In genomic region chr19:47573076-47574026, GRCh38 we compare ENCODE assay signal across 8 cellular contexts. TPM values are rescaled to one million over a fixed set of nuclear protein-coding genes. Genes with fewer than 3 reads are reported as not detected.
DNase-seq lines count a peak whose midpoint lies in the region; ATAC-seq and TF ChIP-seq lines count a peak whose summit lies in the region.

ZNF541 (minus strand) TSS chr19:47573148; CDS start chr19:47555856, 17,292 bp downstream.

- peaks cover 14% of the 10 kb centered on the region for H3K27me3 Mint-ChIP-seq in activated T-helper 2 cell treated with anti-CD3 and anti-CD28 coated beads, Interferon-gamma antibody, Interleukin-2, Interleukin-4, amounts not matched to agents 10 μg/mL and 5 μg/mL and 100 μg/mL, durations not matched to agents 14 hours and 24 hours and 36 hours (ENCODE audit: low read depth)

- no peaks in the 10 kb centered on the region for H3K36me3 Mint-ChIP-seq in activated T-helper 2 cell treated with anti-CD3 and anti-CD28 coated beads, Interferon-gamma antibody, Interleukin-2, Interleukin-4, amounts not matched to agents 10 μg/mL and 5 μg/mL and 100 μg/mL, durations not matched to agents 14 hours and 24 hours and 36 hours (ENCODE audit: low read depth)

- no peak for TF ChIP-seq EP300 in gastroesophageal sphincter (IDR thresholded peaks at IDR 0.05)

- peaks cover 13% of the 10 kb centered on the region for H3K4me1 Mint-ChIP-seq in activated T-helper 2 cell treated with anti-CD3 and anti-CD28 coated beads, Interferon-gamma antibody, Interleukin-2, Interleukin-4, amounts not matched to agents 10 μg/mL and 5 μg/mL and 100 μg/mL, durations not matched to agents 14 hours and 24 hours and 36 hours (ENCODE audit: low read depth)

- peak within 1 kb of the TSS; percentile 30 for H3K4me3 Mint-ChIP-seq in activated T-helper 2 cell treated with anti-CD3 and anti-CD28 coated beads, Interferon-gamma antibody, Interleukin-2, Interleukin-4, amounts not matched to agents 10 μg/mL and 5 μg/mL and 100 μg/mL, durations not matched to agents 14 hours and 24 hours and 36 hours (ENCODE audit: low read depth)

- peak within 1 kb of the TSS in 1 of 4 donors; percentile 53 for H3K27ac ChIP-seq in gastroesophageal sphincter
- peak within 1 kb of the TSS in 7 of 21 experiments; percentile 16 to 62 (median 37) for H3K27ac ChIP-seq in skin epidermis

- no peaks in the 10 kb centered on the region for H3K27me3 ChIP-seq in gastroesophageal sphincter

- H3K36me3 ChIP-seq in gastroesophageal sphincter: no peaks in the 10 kb centered on the region

- TF ChIP-seq POLR2A in gastroesophageal sphincter (IDR thresholded peaks at IDR 0.05): no peak

- TF ChIP-seq CTCF in gastroesophageal sphincter (IDR thresholded peaks at IDR 0.05): no peak

- no peaks in the 10 kb centered on the region for H3K9me3 ChIP-seq in gastroesophageal sphincter

- intact Hi-C loops in activated T-helper 2 cell treated with anti-CD3 and anti-CD28 coated beads, Interferon-gamma antibody, Interleukin-2, Interleukin-4, amounts not matched to agents 10 μg/mL and 5 μg/mL and 100 μg/mL, durations not matched to agents 14 hours and 24 hours and 36 hours (cut with micrococcal nuclease): no loop called here

- H3K4me3 ChIP-seq in gastroesophageal sphincter (peak within 1 kb of the TSS; percentile 28 to 49), skin epidermis (peak within 1 kb of the TSS; percentile 10 to 43 (median 29))

- WGBS in gastroesophageal sphincter (ENCODE audit: low coverage in 1 of 2), 2 donors: 12 to 27% methylated on average over 24 to 31 of the region's 88 CpGs

- H3K9me3 Mint-ChIP-seq in activated T-helper 2 cell treated with anti-CD3 and anti-CD28 coated beads, Interferon-gamma antibody, Interleukin-2, Interleukin-4, amounts not matched to agents 10 μg/mL and 5 μg/mL and 100 μg/mL, durations not matched to agents 14 hours and 24 hours and 36 hours: no peaks in the 10 kb centered on the region

- H3K4me1 ChIP-seq in gastroesophageal sphincter: peaks cover 0 to 12% (median 0%) of the 10 kb centered on the region in 3 donors

- in situ Hi-C loops in KBM-7 (cut with MboI; ENCODE audit: low pct_unique_long_range_greater_than_20kb, low sequenced_read_pairs): no loop called here

- DNase-seq in NCI-H1930 (lab: John Stamatoyannopoulos, UW) (peak; percentile 60 to 67), NCI-H2081 treated with DMSO at 0.1 percent for 48 hours (lab: John Stamatoyannopoulos, UW) (no peak), KBM-7 (no peak), MV-4-11 (lab: John Stamatoyannopoulos, UW) (no peak)
- peak; percentile 63 for DNase-seq in activated T-helper 2 cell treated with anti-CD3 and anti-CD28 coated beads, Interferon-gamma antibody, Interleukin-2, Interleukin-4, amounts not matched to agents 10 μg/mL and 5 μg/mL and 100 μg/mL, durations not matched to agents 14 hours and 24 hours and 36 hours (ENCODE audit: low spot score)

- H3K27ac Mint-ChIP-seq in activated T-helper 2 cell treated with anti-CD3 and anti-CD28 coated beads, Interferon-gamma antibody, Interleukin-2, Interleukin-4, amounts not matched to agents 10 μg/mL and 5 μg/mL and 100 μg/mL, durations not matched to agents 14 hours and 24 hours and 36 hours: no peak within 1 kb of the TSS

- ATAC-seq in gastroesophageal sphincter: peak; percentile 83
- no peak for ATAC-seq in HG03039 (IDR thresholded peaks at IDR 0.05; ENCODE audit: unreplicated experiment)

RNA-seq across cellular contexts. Expression of gene ZNF541, which starts in this region (rescaled TPM):
- 0.09 and 0.46 TPM in 2 replicates for total RNA-seq in activated T-helper 2 cell treated with anti-CD3 and anti-CD28 coated beads, Interferon-gamma antibody, Interleukin-2, Interleukin-4, amounts not matched to agents 10 μg/mL and 5 μg/mL and 100 μg/mL, durations not matched to agents 14 hours and 24 hours and 36 hours
- under 1 TPM in 1 of 4 donors, not detected in 3; 0.05 TPM for total RNA-seq in gastroesophageal sphincter

Comparison
In these comparisons a context has a peak if more than half of its experiments do, and no peak if none do; other contexts are left out.
1. Peak in DNase-seq in activated T-helper 2 cell treated with anti-CD3 and anti-CD28 coated beads, Interferon-gamma antibody, Interleukin-2, Interleukin-4, amounts not matched to agents 10 μg/mL and 5 μg/mL and 100 μg/mL, durations not matched to agents 14 hours and 24 hours and 36 hours; RNA of the gene not detected or under 1 TPM.
2. Peak in ATAC-seq and H3K4me3 ChIP-seq in gastroesophageal sphincter; RNA of the gene not detected or under 1 TPM.
3. DNase-seq: peak in NCI-H1930 (2 of 2); none in NCI-H2081 treated with DMSO at 0.1 percent for 48 hours (single experiment), KBM-7 (single experiment) and MV-4-11 (single experiment).